19 cellular contexts compared by ENCODE assay signal in the genomic region with DNA sequence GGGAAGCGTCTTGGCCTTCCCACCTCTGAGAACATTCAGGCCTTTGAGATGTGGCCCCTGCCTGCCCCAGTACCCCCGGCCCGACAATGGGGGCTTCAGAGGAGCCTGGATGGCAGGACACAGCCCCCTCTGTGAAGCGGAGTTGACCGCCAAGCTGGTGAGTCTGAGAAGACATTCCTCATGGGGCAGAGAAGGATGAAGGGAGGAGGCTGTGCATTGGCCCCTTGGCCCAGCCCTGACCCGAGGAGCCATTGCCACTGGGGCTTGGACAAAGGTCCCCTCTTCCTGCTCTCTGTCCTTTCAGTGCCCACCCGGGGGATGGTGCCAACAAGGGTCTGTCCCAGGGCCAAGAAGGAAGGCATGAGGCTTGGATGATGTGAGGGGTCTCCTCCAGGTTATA. TPM values are rescaled to one million over a fixed set of nuclear protein-coding genes. Genes with fewer than 3 reads are reported as not detected.
A peak's percentile ranks its signal among the peaks of the same experiment; 100 is the strongest.
DNase-seq lines count a peak whose midpoint lies in the region; ATAC-seq, FAIRE-seq and TF ChIP-seq lines count a peak whose summit lies in the region.
"Had no signal": no experiment of that assay in that cellular context is flagged by ENCODE, and none has a peak within 500 bp of the region (broad histone marks: within the 10 kb centered on the region; RNA-seq: fewer than 3 reads in every experiment).

No MANE protein-coding gene starts in this region.

- ATAC-seq in RWPE2 (ENCODE audit: low read depth) = no peak
- no peak for ATAC-seq in GM21367 (IDR thresholded peaks at IDR 0.05; ENCODE audit: unreplicated experiment)
- ATAC-seq in GM18517 (IDR thresholded peaks at IDR 0.05; ENCODE audit: unreplicated experiment) = no peak
- no peak for ATAC-seq in GM21423 (IDR thresholded peaks at IDR 0.05; ENCODE audit: unreplicated experiment)
- ATAC-seq: GM23338, HCT116 had no signal

- no peak for TF ChIP-seq EP300 in sigmoid colon (IDR thresholded peaks at IDR 0.05)

- intact Hi-C loops in kidney (cut with DNase I) (no loop called here), sigmoid colon (cut with DNase I) (no loop called here)

- H3K4me3 ChIP-seq in RWPE2 (ENCODE audit: severe bottlenecking) (no peak overlapping the region), kidney (ENCODE audit: low read length in 2 of 2) (no peak overlapping the region), sigmoid colon (no peak overlapping the region)
- H3K4me3 ChIP-seq: GM23338 had no signal

- TF ChIP-seq POLR2A in sigmoid colon (IDR thresholded peaks at IDR 0.05) = no peak

- 82 to 84% methylated on average over 7 of the region's 7 CpGs for WGBS in sigmoid colon, 2 donors

- TF ChIP-seq CTCF in RWPE2 (IDR thresholded peaks at IDR 0.05; ENCODE audit: poor library complexity, severe bottlenecking) = no peak
- no peak for TF ChIP-seq CTCF in kidney (IDR thresholded peaks at IDR 0.05; ENCODE audit: borderline replicate concordance, extremely low read depth, insufficient read depth)
- TF ChIP-seq CTCF in sigmoid colon (IDR thresholded peaks at IDR 0.05) = no peak

- H3K9me3 ChIP-seq in RWPE2 (ENCODE audit: severe bottlenecking) = no peaks in the 10 kb centered on the region
- no peaks in the 10 kb centered on the region for H3K9me3 ChIP-seq in kidney (ENCODE audit: control insufficient read depth in 1 of 2, low read length in 2 of 2)
- H3K9me3 ChIP-seq in sigmoid colon = no peaks in the 10 kb centered on the region

- H3K27me3 ChIP-seq in RWPE2 (ENCODE audit: insufficient read depth, poor library complexity, severe bottlenecking) = no peaks in the 10 kb centered on the region
- peaks cover 0 to 13% (median 2%) of the 10 kb centered on the region in 3 donors for H3K27me3 ChIP-seq in sigmoid colon

- FAIRE-seq in HTR-8/SVneo (lab: Jason Lieb, UNC) = peak; percentile 13
- FAIRE-seq in kidney (lab: Jason Lieb, UNC) = no peak
- FAIRE-seq: GM12891, GM18507 had no signal

- no peak overlapping the region for H3K27ac ChIP-seq in RWPE2 (ENCODE audit: poor library complexity, severe bottlenecking)
- no peak overlapping the region for H3K27ac ChIP-seq in kidney (ENCODE audit: low read depth in 2 of 2, low read length in 2 of 2)
- H3K27ac ChIP-seq in sigmoid colon = no peak overlapping the region

- DNase-seq in HTR-8/SVneo (ENCODE audit: insufficient read length, low spot score) = no peak
- DNase-seq in RWPE2 (ENCODE audit: low spot score) = peak; percentile 54
- DNase-seq in kidney = peak; percentile 51
- peak; percentile 37 for DNase-seq in sigmoid colon
- DNase-seq: C1 segment of cervical spinal cord; Calu3; CD4-positive, alpha-beta memory T cell; COR-L47; DMS53; DMS79 treated with DMSO at 0.1 percent for 48 hours; GF-D8; H9 had no signal

- no peak overlapping the region for H3K9ac ChIP-seq in kidney (ENCODE audit: low read length in 2 of 2)

- H3K4me1 ChIP-seq in RWPE2 (ENCODE audit: insufficient read depth, poor library complexity, severe bottlenecking) = peaks cover 2% of the 10 kb centered on the region
- H3K4me1 ChIP-seq in kidney (ENCODE audit: control insufficient read depth in 1 of 2, insufficient read depth in 1 of 2, low read depth in 1 of 2, low read length in 2 of 2) = no peaks in the 10 kb centered on the region
- H3K4me1 ChIP-seq in sigmoid colon = no peaks in the 10 kb centered on the region

- H3K36me3 ChIP-seq in RWPE2 (ENCODE audit: low read depth) (no peaks in the 10 kb centered on the region), kidney (ENCODE audit: control insufficient read depth in 1 of 2, insufficient read depth in 2 of 2, low read length in 2 of 2) (no peaks in the 10 kb centered on the region), sigmoid colon (no peaks in the 10 kb centered on the region)

RNA-seq across cellular contexts. Expression of gene PHB1, which starts 30.9 kb away (rescaled TPM):
- total RNA-seq in kidney (161 TPM), sigmoid colon (100 to 1,000 TPM in 1 of 4 donors, 10 to 100 TPM in 3; 70.9 to 105 (median 94.4) TPM)
- polyA plus RNA-seq in kidney (ENCODE audit: insufficient read depth, low read depth, low replicate concordance) (469 TPM), sigmoid colon (100 to 1,000 TPM; 148 to 279 (median 225) TPM)

RNA-seq across cellular contexts. Expression of gene NGFR, which starts 49.5 kb away (rescaled TPM):
- 13.2 TPM for total RNA-seq in kidney
- 9.4 TPM for polyA plus RNA-seq in kidney (ENCODE audit: insufficient read depth, low read depth, low replicate concordance)
- total RNA-seq in sigmoid colon = 10 to 100 TPM in 3 of 4 donors, 1 to 10 TPM in 1; 6.9 to 15.2 (median 12.6) TPM
- polyA plus RNA-seq in sigmoid colon = 1 to 10 TPM in 1 of 3 donors, under 1 TPM in 2; 0.46 to 6.8 (median 0.60) TPM
- polyA plus RNA-seq: CD4-positive, alpha-beta memory T cell had no signal
